1 cellular context compared by ENCODE assay signal in genomic region chr9:4097490-4097889, GRCh38.
TF ChIP-seq lines count a peak whose summit lies in the region.

No MANE protein-coding gene starts in this region.

TF ChIP-seq in SK-N-SH, 30 proteins besides CTCF, POLR2A, EP300 and RAD21 (continued from another document):
- TF ChIP-seq, protein P1, sequence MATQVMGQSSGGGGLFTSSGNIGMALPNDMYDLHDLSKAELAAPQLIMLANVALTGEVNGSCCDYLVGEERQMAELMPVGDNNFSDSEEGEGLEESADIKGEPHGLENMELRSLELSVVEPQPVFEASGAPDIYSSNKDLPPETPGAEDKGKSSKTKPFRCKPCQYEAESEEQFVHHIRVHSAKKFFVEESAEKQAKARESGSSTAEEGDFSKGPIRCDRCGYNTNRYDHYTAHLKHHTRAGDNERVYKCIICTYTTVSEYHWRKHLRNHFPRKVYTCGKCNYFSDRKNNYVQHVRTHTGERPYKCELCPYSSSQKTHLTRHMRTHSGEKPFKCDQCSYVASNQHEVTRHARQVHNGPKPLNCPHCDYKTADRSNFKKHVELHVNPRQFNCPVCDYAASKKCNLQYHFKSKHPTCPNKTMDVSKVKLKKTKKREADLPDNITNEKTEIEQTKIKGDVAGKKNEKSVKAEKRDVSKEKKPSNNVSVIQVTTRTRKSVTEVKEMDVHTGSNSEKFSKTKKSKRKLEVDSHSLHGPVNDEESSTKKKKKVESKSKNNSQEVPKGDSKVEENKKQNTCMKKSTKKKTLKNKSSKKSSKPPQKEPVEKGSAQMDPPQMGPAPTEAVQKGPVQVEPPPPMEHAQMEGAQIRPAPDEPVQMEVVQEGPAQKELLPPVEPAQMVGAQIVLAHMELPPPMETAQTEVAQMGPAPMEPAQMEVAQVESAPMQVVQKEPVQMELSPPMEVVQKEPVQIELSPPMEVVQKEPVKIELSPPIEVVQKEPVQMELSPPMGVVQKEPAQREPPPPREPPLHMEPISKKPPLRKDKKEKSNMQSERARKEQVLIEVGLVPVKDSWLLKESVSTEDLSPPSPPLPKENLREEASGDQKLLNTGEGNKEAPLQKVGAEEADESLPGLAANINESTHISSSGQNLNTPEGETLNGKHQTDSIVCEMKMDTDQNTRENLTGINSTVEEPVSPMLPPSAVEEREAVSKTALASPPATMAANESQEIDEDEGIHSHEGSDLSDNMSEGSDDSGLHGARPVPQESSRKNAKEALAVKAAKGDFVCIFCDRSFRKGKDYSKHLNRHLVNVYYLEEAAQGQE (IDR thresholded peaks at IDR 0.05; ENCODE audit: low read depth, low read length): no peak
TF ChIP-seq in SK-N-SH: peak in this region for 0.
